8 cellular contexts compared by ENCODE assay signal in the genomic region with DNA sequence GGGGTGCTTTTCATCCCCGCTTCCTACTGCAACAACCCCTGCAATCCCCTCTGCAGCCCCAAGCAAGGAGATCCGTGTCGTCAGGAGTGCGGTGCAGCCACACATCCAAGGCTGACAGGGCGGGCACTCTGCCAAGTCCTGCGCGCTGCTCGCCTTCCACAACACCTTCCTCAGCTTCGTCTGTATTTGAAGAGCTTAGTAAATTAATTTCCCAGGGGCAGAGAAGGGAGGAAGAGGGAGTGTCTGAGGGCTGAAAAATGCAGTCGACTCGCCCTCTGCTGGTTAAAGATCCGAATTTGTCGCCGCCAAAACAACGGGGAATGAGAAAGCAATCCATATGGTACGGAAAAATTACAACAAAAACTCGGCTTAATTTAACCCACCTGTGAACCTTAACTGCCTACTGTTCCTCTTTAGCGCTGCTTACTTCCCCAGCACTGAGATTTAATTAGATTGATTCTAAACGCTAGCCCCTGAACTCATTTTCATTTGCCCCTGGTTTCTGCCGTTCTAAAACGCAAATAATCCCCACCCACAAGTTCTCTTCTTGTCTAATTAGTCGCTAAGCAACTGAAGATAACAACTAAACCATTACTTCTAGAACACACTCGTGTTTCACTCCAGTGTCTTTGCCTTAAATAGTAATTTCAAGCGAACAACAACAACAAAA. TPM values are rescaled to one million over a fixed set of nuclear protein-coding genes. Genes with fewer than 3 reads are reported as not detected.
DNase-seq lines count a peak whose midpoint lies in the region; ATAC-seq and TF ChIP-seq lines count a peak whose summit lies in the region.

No MANE protein-coding gene starts in this region.

- H3K9me3 Mint-ChIP-seq in WTC11: no peaks in the 10 kb centered on the region

- peak overlapping the region; percentile 90 for H2AFZ ChIP-seq in smooth muscle cell (ENCODE audit: low read depth)

- H3K9ac ChIP-seq in iPS-20b (ENCODE audit: low read depth, low read length) (peak overlapping the region; percentile 79), smooth muscle cell (ENCODE audit: low read depth) (peak overlapping the region; percentile 89)

- CTCF ChIA-PET in WTC11 (lab: Charles Lee): interaction anchor here (0.5 to 3.9 kb wide), 60 partner anchors 9 to 527 kb away, joined by 3 to 243 read pairs (median 7); partner anchors contain the start of genes PCDHA1, PCDHA10, PCDHA11 and PCDHA12

- ATAC-seq in WTC11: peak; percentile 82
- ATAC-seq in HG02588 (IDR thresholded peaks at IDR 0.05; ENCODE audit: unreplicated experiment): no peak
- ATAC-seq in HG03135 (IDR thresholded peaks at IDR 0.05; ENCODE audit: unreplicated experiment): no peak

- no peaks in the 10 kb centered on the region for H4K20me1 ChIP-seq in smooth muscle cell (ENCODE audit: low read depth)

- H3K36me3 ChIP-seq in iPS-20b (ENCODE audit: insufficient read depth, low read depth, low read length) (no peaks in the 10 kb centered on the region), smooth muscle cell (ENCODE audit: low read depth) (no peaks in the 10 kb centered on the region), brain microvascular endothelial cell (replicated peaks) (no peaks in the 10 kb centered on the region)

- no peaks in the 10 kb centered on the region for H3K36me3 Mint-ChIP-seq in WTC11

- no peaks in the 10 kb centered on the region; the same call in 1 of the 2 replicates for H3K27me3 ChIP-seq in iPS-20b (ENCODE audit: insufficient read depth, low read length)
- peaks cover 9% of the 10 kb centered on the region for H3K27me3 ChIP-seq in smooth muscle cell (ENCODE audit: low read depth)
- no peaks in the 10 kb centered on the region for H3K27me3 ChIP-seq in brain microvascular endothelial cell (replicated peaks)

- peak; percentile 55; the same call in 1 of the 2 replicates for TF ChIP-seq CTCF in WTC11 (IDR thresholded peaks at IDR 0.05)
- TF ChIP-seq CTCF in smooth muscle cell (IDR thresholded peaks at IDR 0.05; ENCODE audit: borderline replicate concordance, insufficient read depth, poor library complexity, severe bottlenecking): peak; percentile 69
- no peak for TF ChIP-seq CTCF in brain microvascular endothelial cell (IDR thresholded peaks at IDR 0.05; ENCODE audit: low read depth, low read length, missing control alignments)

- H3K27ac Mint-ChIP-seq in WTC11: no peak overlapping the region

- WGBS in smooth muscle cell (ENCODE audit: low lambda C conversion rate): 2% methylated on average over 24 of the region's 24 CpGs

- no peaks in the 10 kb centered on the region for H3F3A ChIP-seq in smooth muscle cell (ENCODE audit: low read depth)

- H3K9me3 ChIP-seq in iPS-20b (ENCODE audit: insufficient read depth, low read depth, low read length) (no peaks in the 10 kb centered on the region; the same call in 1 of the 2 replicates), smooth muscle cell (replicated peaks; ENCODE audit: low read depth) (no peaks in the 10 kb centered on the region)

- H3K27ac ChIP-seq in iPS-20b (ENCODE audit: low read length) (peak overlapping the region; percentile 6), smooth muscle cell (ENCODE audit: low read depth) (peak overlapping the region; percentile 92), brain microvascular endothelial cell (no peak overlapping the region)

- H3K4me1 ChIP-seq in iPS-20b (ENCODE audit: insufficient read depth, low read length) (peaks cover 14% of the 10 kb centered on the region), smooth muscle cell (ENCODE audit: low read depth) (peaks cover 7% of the 10 kb centered on the region)

- H3K4me3 Mint-ChIP-seq in WTC11: no peak overlapping the region

- in situ Hi-C loops in Caki2 (cut with HindIII; ENCODE audit: low pct_unique_long_range_greater_than_20kb, low sequenced_read_pairs) (no loop called here), brain microvascular endothelial cell (cut with HindIII; ENCODE audit: low pct_ligation_motif_present, low sequenced_read_pairs) (no loop called here)

- peaks cover 4% of the 10 kb centered on the region for H3K4me1 Mint-ChIP-seq in WTC11

- no peaks in the 10 kb centered on the region for H3K79me2 ChIP-seq in smooth muscle cell (ENCODE audit: low read depth)

- H3K4me2 ChIP-seq in smooth muscle cell: peak overlapping the region; percentile 93

- peak overlapping the region; percentile 72 for H3K4me3 ChIP-seq in iPS-20b (ENCODE audit: low read length)
- H3K4me3 ChIP-seq in smooth muscle cell: peak overlapping the region; percentile 79
- no peak overlapping the region for H3K4me3 ChIP-seq in brain microvascular endothelial cell (ENCODE audit: low read depth, low read length)

- POLR2A ChIA-PET in WTC11 (lab: Charles Lee): interaction anchor here (0.6 to 3.0 kb wide), 13 partner anchors 12 to 184 kb away, joined by 3 to 50 read pairs (median 5); partner anchors contain the start of genes PCDHA10, PCDHA11, PCDHA12 and PCDHA13

- peaks cover 3% of the 10 kb centered on the region for H3K27me3 Mint-ChIP-seq in WTC11 (ENCODE audit: low read depth)

- peak; percentile 94 for DNase-seq in Caki2 (ENCODE audit: low read depth)
- peak; percentile 83 for DNase-seq in NCI-H1436 treated with DMSO at 0.1 percent for 48 hours (lab: John Stamatoyannopoulos, UW)
- DNase-seq in WTC11 (ENCODE audit: low spot score): peak; percentile 77
- DNase-seq in smooth muscle cell (lab: John Stamatoyannopoulos, UW; ENCODE audit: unreplicated experiment): peak; percentile 12
- no peak for DNase-seq in brain microvascular endothelial cell

TF ChIP-seq in WTC11, 78 proteins besides CTCF, POLR2A, EP300 and RAD21 (continues in another document):
- TF ChIP-seq, protein P1, sequence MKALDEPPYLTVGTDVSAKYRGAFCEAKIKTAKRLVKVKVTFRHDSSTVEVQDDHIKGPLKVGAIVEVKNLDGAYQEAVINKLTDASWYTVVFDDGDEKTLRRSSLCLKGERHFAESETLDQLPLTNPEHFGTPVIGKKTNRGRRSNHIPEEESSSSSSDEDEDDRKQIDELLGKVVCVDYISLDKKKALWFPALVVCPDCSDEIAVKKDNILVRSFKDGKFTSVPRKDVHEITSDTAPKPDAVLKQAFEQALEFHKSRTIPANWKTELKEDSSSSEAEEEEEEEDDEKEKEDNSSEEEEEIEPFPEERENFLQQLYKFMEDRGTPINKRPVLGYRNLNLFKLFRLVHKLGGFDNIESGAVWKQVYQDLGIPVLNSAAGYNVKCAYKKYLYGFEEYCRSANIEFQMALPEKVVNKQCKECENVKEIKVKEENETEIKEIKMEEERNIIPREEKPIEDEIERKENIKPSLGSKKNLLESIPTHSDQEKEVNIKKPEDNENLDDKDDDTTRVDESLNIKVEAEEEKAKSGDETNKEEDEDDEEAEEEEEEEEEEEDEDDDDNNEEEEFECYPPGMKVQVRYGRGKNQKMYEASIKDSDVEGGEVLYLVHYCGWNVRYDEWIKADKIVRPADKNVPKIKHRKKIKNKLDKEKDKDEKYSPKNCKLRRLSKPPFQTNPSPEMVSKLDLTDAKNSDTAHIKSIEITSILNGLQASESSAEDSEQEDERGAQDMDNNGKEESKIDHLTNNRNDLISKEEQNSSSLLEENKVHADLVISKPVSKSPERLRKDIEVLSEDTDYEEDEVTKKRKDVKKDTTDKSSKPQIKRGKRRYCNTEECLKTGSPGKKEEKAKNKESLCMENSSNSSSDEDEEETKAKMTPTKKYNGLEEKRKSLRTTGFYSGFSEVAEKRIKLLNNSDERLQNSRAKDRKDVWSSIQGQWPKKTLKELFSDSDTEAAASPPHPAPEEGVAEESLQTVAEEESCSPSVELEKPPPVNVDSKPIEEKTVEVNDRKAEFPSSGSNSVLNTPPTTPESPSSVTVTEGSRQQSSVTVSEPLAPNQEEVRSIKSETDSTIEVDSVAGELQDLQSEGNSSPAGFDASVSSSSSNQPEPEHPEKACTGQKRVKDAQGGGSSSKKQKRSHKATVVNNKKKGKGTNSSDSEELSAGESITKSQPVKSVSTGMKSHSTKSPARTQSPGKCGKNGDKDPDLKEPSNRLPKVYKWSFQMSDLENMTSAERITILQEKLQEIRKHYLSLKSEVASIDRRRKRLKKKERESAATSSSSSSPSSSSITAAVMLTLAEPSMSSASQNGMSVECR (CRISPR knock-in tag; IDR thresholded peaks at IDR 0.05; ENCODE audit: borderline replicate concordance): peak; percentile 25; the same call in 1 of the 2 replicates
- TF ChIP-seq ZSCAN18 (CRISPR knock-in tag; IDR thresholded peaks at IDR 0.05): no peak

RNA-seq across cellular contexts. Expression of gene PCDHB1, which starts 10.9 kb away (rescaled TPM):
- total RNA-seq in Caki2 (2014; rRNA removed; shearing (Covaris generic); ENCODE audit: low replicate concordance): not detected in 2 replicates
- total RNA-seq in WTC11 (2021): 0.09 to 0.13 TPM (median 0.11 TPM) in 3 replicates
- total RNA-seq in smooth muscle cell: 0.04 and 0.22 TPM in 2 replicates
- polyA plus RNA-seq in smooth muscle cell: not detected in 2 replicates

RNA-seq across cellular contexts. Expression of gene PCDHB2, which starts 54.2 kb away (rescaled TPM):
- total RNA-seq in Caki2 (2014; rRNA removed; shearing (Covaris generic); ENCODE audit: low replicate concordance): not detected in 2 replicates
- total RNA-seq in WTC11 (2021) (22.9 to 26.2 TPM (median 23.1 TPM) in 3 replicates), smooth muscle cell (25.8 and 37.9 TPM in 2 replicates)
- 32.8 and 41.6 TPM in 2 replicates for polyA plus RNA-seq in smooth muscle cell

Comparison
In these comparisons a context has a peak if more than half of its experiments do, and no peak if none do; other contexts are left out.
1. RNA of gene PCDHB2, which starts 54.2 kb away (total RNA-seq): 25.8 to 37.9 TPM in smooth muscle cell and 22.9 to 26.2 TPM in WTC11; not detected in Caki2; every median in the first group is over 10 times any median in the second.